Comparison of ENCODE assay signal across 8 cellular contexts in the genomic region with DNA sequence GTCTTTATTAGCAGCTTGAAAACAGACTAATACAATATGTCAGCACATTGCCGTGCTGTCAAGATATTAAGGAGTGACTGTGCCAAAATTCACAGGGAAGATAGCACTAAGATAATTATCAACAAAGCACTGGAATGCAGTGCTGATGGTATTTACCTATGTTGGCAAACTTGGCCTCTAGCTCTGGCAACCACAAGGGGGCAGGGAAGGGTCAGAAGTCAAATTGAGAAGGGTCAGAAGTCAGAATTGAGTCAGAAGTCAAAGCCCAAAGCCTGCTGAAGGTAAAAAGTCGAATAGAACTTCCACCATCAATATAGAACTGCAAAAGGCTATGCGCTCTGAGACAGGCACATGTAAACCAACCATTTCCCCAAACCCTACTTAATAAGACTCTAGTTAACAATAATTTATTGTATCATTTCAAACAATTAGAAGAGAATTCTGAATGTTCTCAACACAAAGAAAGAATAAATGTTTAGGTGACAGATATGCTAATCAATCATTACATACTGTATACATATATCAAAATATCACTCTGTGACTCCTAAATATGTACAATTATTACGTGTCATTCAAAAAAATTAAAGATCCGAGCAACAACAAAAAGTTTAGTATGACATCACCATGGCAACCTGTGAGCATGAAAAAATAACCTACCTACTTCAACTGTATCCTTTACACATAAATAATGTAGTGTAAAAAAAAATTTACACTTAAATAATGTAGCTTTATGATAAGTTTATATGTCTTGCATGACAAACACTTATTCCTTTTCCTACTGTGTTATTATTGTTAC.
DNase-seq lines count a peak whose midpoint lies in the region; ATAC-seq, FAIRE-seq and TF ChIP-seq lines count a peak whose summit lies in the region.

No MANE protein-coding gene starts in this region.

- H3K9ac ChIP-seq in GM12878 (ENCODE audit: control insufficient read depth, insufficient read depth, low read length) (no peak overlapping the region), neural progenitor cell (no peak overlapping the region)

- H3K4me2 ChIP-seq in GM12878 (ENCODE audit: control insufficient read depth, insufficient read depth) (no peak overlapping the region), neural progenitor cell (no peak overlapping the region)

- H3K4me1 ChIP-seq in GM12878 (ENCODE audit: control insufficient read depth, insufficient read depth, low read length) (no peaks in the 10 kb centered on the region), neural progenitor cell (no peaks in the 10 kb centered on the region), HAP-1 (no peaks in the 10 kb centered on the region)

- H3K79me2 ChIP-seq in GM12878 (ENCODE audit: control insufficient read depth, insufficient read depth, low read length) (no peaks in the 10 kb centered on the region), neural progenitor cell (ENCODE audit: low read depth) (no peaks in the 10 kb centered on the region)

- no peak for TF ChIP-seq EP300 in GM12878 (IDR thresholded peaks at IDR 0.05; ENCODE audit: borderline replicate concordance in 1 of 2, control insufficient read depth in 1 of 2, low read depth in 2 of 2, low read length in 2 of 2)

- peaks cover under 1% of the 10 kb centered on the region for H3K27me3 Mint-ChIP-seq in neural progenitor cell (ENCODE audit: insufficient read depth, low read depth)
- no peaks in the 10 kb centered on the region for H3K27me3 Mint-ChIP-seq in stimulated activated naive B cell treated with anti-CD40 and anti-IgM and Interleukin-4, amounts not matched to agents 10 μg/mL and 1 μg/mL and 100 μg/mL, for 72 hours

- H3K4me3 ChIP-seq in GM12878: no peak overlapping the region
- H3K4me3 ChIP-seq in neural progenitor cell: no peak overlapping the region
- no peak overlapping the region for H3K4me3 ChIP-seq in HAP-1

- no peak overlapping the region for H3K27ac ChIP-seq in GM12878 (ENCODE audit: control insufficient read depth, insufficient read depth)
- H3K27ac ChIP-seq in neural progenitor cell: no peak overlapping the region

- H2AFZ ChIP-seq in GM12878 (ENCODE audit: control insufficient read depth, low read depth, low read length): no peak overlapping the region
- H2AFZ ChIP-seq in neural progenitor cell (replicated peaks): no peak overlapping the region

- RAD21 ChIA-PET in GM12878 (lab: Charles Lee; ENCODE audit: unreplicated experiment): interaction anchor here (0.6 to 3.5 kb wide), 2 partner anchors 318 to 1548 kb away, joined by 3 to 19 read pairs; no protein-coding TSS in a partner anchor

- H3K36me3 Mint-ChIP-seq in neural progenitor cell: no peaks in the 10 kb centered on the region
- no peaks in the 10 kb centered on the region for H3K36me3 Mint-ChIP-seq in stimulated activated naive B cell treated with anti-CD40 and anti-IgM and Interleukin-4, amounts not matched to agents 10 μg/mL and 1 μg/mL and 100 μg/mL, for 72 hours

- DNase-seq in NCI-H1092 treated with DMSO at 0.1 percent for 48 hours (lab: John Stamatoyannopoulos, UW) (peak; percentile 47), NCI-H1092 (lab: John Stamatoyannopoulos, UW) (no peak), LoVo (ENCODE audit: low spot score) (peak; percentile 35), GM12878 (ENCODE audit: low read depth, low spot score) (no peak), neural progenitor cell (ENCODE audit: low spot score) (peak; percentile 77), HAP-1 (ENCODE audit: low spot score in 2 of 2) (no peak), NCI-H2029 treated with DMSO at 0.1 percent for 48 hours (lab: John Stamatoyannopoulos, UW) (no peak)
- DNase-seq in stimulated activated naive B cell treated with anti-CD40 and anti-IgM and Interleukin-4, amounts not matched to agents 10 μg/mL and 1 μg/mL and 100 μg/mL, for 72 hours: no peak

- no peaks in the 10 kb centered on the region for H3K36me3 ChIP-seq in GM12878 (ENCODE audit: control insufficient read depth in 2 of 2, insufficient read depth in 2 of 2, low read length in 1 of 2)
- no peaks in the 10 kb centered on the region for H3K36me3 ChIP-seq in neural progenitor cell
- no peaks in the 10 kb centered on the region for H3K36me3 ChIP-seq in HAP-1 (replicated peaks)

- H3K4me3 Mint-ChIP-seq in neural progenitor cell: no peak overlapping the region
- no peak overlapping the region for H3K4me3 Mint-ChIP-seq in stimulated activated naive B cell treated with anti-CD40 and anti-IgM and Interleukin-4, amounts not matched to agents 10 μg/mL and 1 μg/mL and 100 μg/mL, for 72 hours

- intact Hi-C loops in GM12878 (cut with micrococcal nuclease; ENCODE audit: unreplicated experiment): loop anchor here (2.0 to 5.0 kb wide), 3 partner anchors 319 to 449 kb away; no protein-coding TSS in a partner anchor

- FAIRE-seq in GM12878 (lab: Jason Lieb, UNC): no peak

- peak; percentile 56 for TF ChIP-seq RAD21 in GM12878 (IDR thresholded peaks at IDR 0.05; ENCODE audit: insufficient read depth, low read depth, low read length)

- ATAC-seq in GM12878: peak; percentile 63
- no peak for ATAC-seq in stimulated activated naive B cell treated with anti-CD40 and anti-IgM and Interleukin-4, amounts not matched to agents 10 μg/mL and 1 μg/mL and 100 μg/mL, for 72 hours (replicated peaks)

- peaks cover 4% of the 10 kb centered on the region for H3K4me1 Mint-ChIP-seq in neural progenitor cell
- no peaks in the 10 kb centered on the region for H3K4me1 Mint-ChIP-seq in stimulated activated naive B cell treated with anti-CD40 and anti-IgM and Interleukin-4, amounts not matched to agents 10 μg/mL and 1 μg/mL and 100 μg/mL, for 72 hours

- CTCF ChIA-PET in GM12878 (lab: Yijun Ruan, JAX): interaction anchor here (0.9 to 2.1 kb wide), 6 partner anchors 140 to 1455 kb away, joined by 3 to 16 read pairs (median 4); no protein-coding TSS in a partner anchor

- TF ChIP-seq CTCF in GM12878 (IDR thresholded peaks at IDR 0.05 in 2 of 3, conservative IDR thresholded peaks at IDR 0.05 in 1 of 3; ENCODE audit: control insufficient read depth in 2 of 3, extremely low read depth in 1 of 3, insufficient read depth in 1 of 3, low read depth in 3 of 3, low read length in 3 of 3) (peak; percentile 20 to 37 (median 34); a peak in 3 of 6 replicates), neural progenitor cell (IDR thresholded peaks at IDR 0.05) (peak; percentile 79)

- no peak for TF ChIP-seq POLR2A in GM12878 (IDR thresholded peaks at IDR 0.05; ENCODE audit: low read depth, low read length)

- in situ Hi-C loops in GM12878 (cut with MboI) (no loop called here), HAP-1 (cut with MboI; ENCODE audit: low sequenced_read_pairs) (no loop called here)

- 19% methylated on average over 5 of the region's 5 CpGs for WGBS in GM12878 (ENCODE audit: insufficient coverage, insufficient replicate concordance, low lambda C conversion rate, missing lambda C conversion rate)

- no peaks in the 10 kb centered on the region for H3F3A ChIP-seq in neural progenitor cell (ENCODE audit: low read depth)

- BruUV-seq in GM12878 (replicated peaks; lab: Mats Ljungman, UMichigan): no TSS peak

- H3K27ac Mint-ChIP-seq in neural progenitor cell: no peak overlapping the region
- no peak overlapping the region for H3K27ac Mint-ChIP-seq in stimulated activated naive B cell treated with anti-CD40 and anti-IgM and Interleukin-4, amounts not matched to agents 10 μg/mL and 1 μg/mL and 100 μg/mL, for 72 hours

- H3K27me3 ChIP-seq in GM12878 (replicated peaks in 1 of 2; ENCODE audit: control insufficient read depth in 2 of 2, insufficient read depth in 2 of 2, low read length in 1 of 2) (no peaks in the 10 kb centered on the region), neural progenitor cell (no peaks in the 10 kb centered on the region), HAP-1 (ENCODE audit: low read depth) (no peaks in the 10 kb centered on the region)

- no peaks in the 10 kb centered on the region for H3K9me3 Mint-ChIP-seq in neural progenitor cell
- H3K9me3 Mint-ChIP-seq in stimulated activated naive B cell treated with anti-CD40 and anti-IgM and Interleukin-4, amounts not matched to agents 10 μg/mL and 1 μg/mL and 100 μg/mL, for 72 hours: peaks cover 0 to 2% of the 10 kb centered on the region in 2 donors

- H4K20me1 ChIP-seq in GM12878 (ENCODE audit: control insufficient read depth, insufficient read depth) (no peaks in the 10 kb centered on the region), neural progenitor cell (ENCODE audit: low read depth) (no peaks in the 10 kb centered on the region)

- SMC1A ChIA-PET in GM12878 (lab: Charles Lee; ENCODE audit: uncharacterized antibody, unreplicated experiment): interaction anchor here (1.6 kb wide), 1 partner anchor 318 kb away, joined by 4 read pairs; no protein-coding TSS in a partner anchor

- POLR2A ChIA-PET in GM12878 (lab: Charles Lee): no interaction called here

- H3K9me3 ChIP-seq in GM12878 (replicated peaks; ENCODE audit: control insufficient read depth, insufficient read depth, low read length): no peaks in the 10 kb centered on the region
- H3K9me3 ChIP-seq in neural progenitor cell (ENCODE audit: low read depth): no peaks in the 10 kb centered on the region
- H3K9me3 ChIP-seq in HAP-1: no peaks in the 10 kb centered on the region

TF ChIP-seq in GM12878, 131 proteins besides CTCF, POLR2A, EP300 and RAD21:
- TF ChIP-seq NR2C1 (IDR thresholded peaks at IDR 0.05) (0 out of 2 replicates have a peak, but pooled peaks have one; percentile 29), NR2F1 (conservative IDR thresholded peaks at IDR 0.05) (peak; percentile 67)
- TF ChIP-seq, protein P1, sequence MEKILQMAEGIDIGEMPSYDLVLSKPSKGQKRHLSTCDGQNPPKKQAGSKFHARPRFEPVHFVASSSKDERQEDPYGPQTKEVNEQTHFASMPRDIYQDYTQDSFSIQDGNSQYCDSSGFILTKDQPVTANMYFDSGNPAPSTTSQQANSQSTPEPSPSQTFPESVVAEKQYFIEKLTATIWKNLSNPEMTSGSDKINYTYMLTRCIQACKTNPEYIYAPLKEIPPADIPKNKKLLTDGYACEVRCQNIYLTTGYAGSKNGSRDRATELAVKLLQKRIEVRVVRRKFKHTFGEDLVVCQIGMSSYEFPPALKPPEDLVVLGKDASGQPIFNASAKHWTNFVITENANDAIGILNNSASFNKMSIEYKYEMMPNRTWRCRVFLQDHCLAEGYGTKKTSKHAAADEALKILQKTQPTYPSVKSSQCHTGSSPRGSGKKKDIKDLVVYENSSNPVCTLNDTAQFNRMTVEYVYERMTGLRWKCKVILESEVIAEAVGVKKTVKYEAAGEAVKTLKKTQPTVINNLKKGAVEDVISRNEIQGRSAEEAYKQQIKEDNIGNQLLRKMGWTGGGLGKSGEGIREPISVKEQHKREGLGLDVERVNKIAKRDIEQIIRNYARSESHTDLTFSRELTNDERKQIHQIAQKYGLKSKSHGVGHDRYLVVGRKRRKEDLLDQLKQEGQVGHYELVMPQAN (conservative IDR thresholded peaks at IDR 0.05): no peak
TF ChIP-seq in GM12878: peak in this region for 2.

Comparison
In these comparisons a context has a peak if more than half of its experiments do, and no peak if none do; other contexts are left out.
1. DNase-seq: peak in NCI-H1092 treated with DMSO at 0.1 percent for 48 hours (single experiment), LoVo (single experiment) and neural progenitor cell (single experiment); none in NCI-H1092 (single experiment), GM12878 (single experiment), HAP-1 (0 of 2), NCI-H2029 treated with DMSO at 0.1 percent for 48 hours (single experiment) and stimulated activated naive B cell treated with anti-CD40 and anti-IgM and Interleukin-4, amounts not matched to agents 10 μg/mL and 1 μg/mL and 100 μg/mL, for 72 hours (single experiment).